In genomic region chr13:44409595-44409994, GRCh38 we compare ENCODE assay signal across 2 cellular contexts.
TF ChIP-seq lines count a peak whose summit lies in the region.

No MANE protein-coding gene starts in this region.

TF ChIP-seq in HEK293, 187 proteins besides CTCF, POLR2A, EP300 and RAD21:
- TF ChIP-seq ZIC2 (tag by site-specific recombination; IDR thresholded peaks at IDR 0.05), result peak; percentile 99
- no peak for TF ChIP-seq ZNF571 (tag by site-specific recombination; IDR thresholded peaks at IDR 0.05)
TF ChIP-seq in HEK293: peak in this region for 1.

TF ChIP-seq in K562, 482 proteins besides CTCF, POLR2A, EP300 and RAD21:
- TF ChIP-seq ZFP1 (CRISPR knock-in tag; IDR thresholded peaks at IDR 0.05) (no peak), GABPA (tag; conservative IDR thresholded peaks at IDR 0.05; ENCODE audit: low read depth) (0 out of 2 replicates have a peak, but pooled peaks have one; percentile 39)
TF ChIP-seq in K562: peak in this region for 1.
